In the genomic region with DNA sequence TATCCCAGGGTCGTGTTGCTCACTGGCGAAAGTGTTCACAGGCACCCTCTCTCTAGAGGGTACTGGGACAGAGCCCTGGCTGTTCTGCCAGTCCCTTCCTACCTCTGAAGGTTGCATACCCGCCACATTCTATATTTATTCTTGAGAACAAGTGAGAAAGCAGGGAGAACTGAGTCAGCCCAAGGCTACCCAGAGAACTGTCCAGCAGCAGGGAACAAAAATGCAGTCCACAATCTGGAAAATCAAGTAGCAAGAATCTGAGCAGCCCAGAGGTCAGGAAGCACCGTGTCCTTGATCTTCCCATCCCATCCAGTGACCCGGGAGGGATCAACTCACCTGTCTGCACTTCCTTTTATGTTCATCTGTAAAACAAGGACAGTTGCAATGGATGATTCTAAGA, we compare ENCODE assay signal across 31 cellular contexts.
DNase-seq lines count a peak whose midpoint lies in the region; ATAC-seq and TF ChIP-seq lines count a peak whose summit lies in the region.
"Had no signal": no experiment of that assay in that cellular context is flagged by ENCODE, and none has a peak within 500 bp of the region (broad histone marks: within the 10 kb centered on the region; RNA-seq: fewer than 3 reads in every experiment).

No MANE protein-coding gene starts in this region.

- H2AFZ ChIP-seq in SK-N-SH (ENCODE audit: low read depth) (no peak overlapping the region), neuronal stem cell (ENCODE audit: low read length) (no peak overlapping the region), osteoblast (ENCODE audit: low read length) (no peak overlapping the region)

- TF ChIP-seq CTCF in SK-N-SH (IDR thresholded peaks at IDR 0.05) (no peak), osteoblast (IDR thresholded peaks at IDR 0.05; ENCODE audit: extremely low read depth, low read depth, low read length) (no peak)

- no peak for TF ChIP-seq EP300 in SK-N-SH (IDR thresholded peaks at IDR 0.05; ENCODE audit: borderline replicate concordance in 1 of 2, low read depth in 1 of 2, low read length in 1 of 2)
- TF ChIP-seq EP300 in Ishikawa (IDR thresholded peaks at IDR 0.05; ENCODE audit: borderline replicate concordance) = no peak

- no peak overlapping the region for H3K14ac ChIP-seq in neuronal stem cell (ENCODE audit: low read length)

- H3K4me1 ChIP-seq in SK-N-SH (ENCODE audit: control insufficient read depth in 1 of 2, insufficient read depth in 2 of 2, low read depth in 1 of 2, low read length in 1 of 2) (no peaks in the 10 kb centered on the region), neuronal stem cell (ENCODE audit: control insufficient read depth in 2 of 2, insufficient read depth in 1 of 2, low read depth in 1 of 2, low read length in 2 of 2) (no peaks in the 10 kb centered on the region), osteoblast (ENCODE audit: insufficient read depth, low read length) (no peaks in the 10 kb centered on the region)
- H3K4me1 ChIP-seq: A549; BE2C; BLaER1; BLaER1 treated with 17β-estradiol and CSF1 and Interleukin-3, amounts not matched to agents 10 nM and 100 nM; Caco-2 had no signal

- H3K79me2 ChIP-seq in SK-N-SH (ENCODE audit: insufficient read depth) = no peaks in the 10 kb centered on the region
- no peaks in the 10 kb centered on the region for H3K79me2 ChIP-seq in osteoblast (ENCODE audit: insufficient read depth, low read length)

- POLR2A ChIA-PET in SK-N-SH (lab: Yijun Ruan, JAX) = no interaction called here

- peaks cover 6% of the 10 kb centered on the region; the same call in 1 of the 2 replicates for H3K27me3 ChIP-seq in SK-N-SH (ENCODE audit: insufficient read depth)
- no peaks in the 10 kb centered on the region for H3K27me3 ChIP-seq in neuronal stem cell (ENCODE audit: control insufficient read depth in 3 of 3, insufficient read depth in 3 of 3, low read depth in 1 of 3, low read length in 3 of 3)
- H3K27me3 ChIP-seq in osteoblast (ENCODE audit: insufficient read depth, low read length) = no peaks in the 10 kb centered on the region
- H3K27me3 ChIP-seq: BE2C; BLaER1; BLaER1 treated with 17β-estradiol and CSF1 and Interleukin-3, amounts not matched to agents 10 nM and 100 nM had no signal

- no peak overlapping the region for H2BK15ac ChIP-seq in neuronal stem cell (ENCODE audit: low read length)

- no peak overlapping the region for H3K4me3 ChIP-seq in SK-N-SH (ENCODE audit: low read depth in 2 of 2, low read length in 1 of 2)
- no peak overlapping the region for H3K4me3 ChIP-seq in neuronal stem cell (ENCODE audit: low read length in 2 of 2)
- no peak overlapping the region for H3K4me3 ChIP-seq in osteoblast (ENCODE audit: insufficient read depth, low read length)
- H3K4me3 ChIP-seq: A549; BLaER1; BLaER1 treated with 17β-estradiol and CSF1 and Interleukin-3, amounts not matched to agents 10 nM and 100 nM had no signal

- no peak overlapping the region for H4K91ac ChIP-seq in neuronal stem cell (ENCODE audit: low read depth, low read length, poor library complexity)

- H2BK12ac ChIP-seq in neuronal stem cell (ENCODE audit: low read length) = no peak overlapping the region

- no peaks in the 10 kb centered on the region for H3K9me2 ChIP-seq in SK-N-SH

- H3K36me3 ChIP-seq in SK-N-SH (replicated peaks in 1 of 2; ENCODE audit: control insufficient read depth in 1 of 2, insufficient read depth in 2 of 2, low read length in 1 of 2) = no peaks in the 10 kb centered on the region
- no peaks in the 10 kb centered on the region for H3K36me3 ChIP-seq in neuronal stem cell (replicated peaks in 1 of 2; ENCODE audit: control insufficient read depth in 2 of 2, insufficient read depth in 2 of 2, low read length in 2 of 2)
- H3K36me3 ChIP-seq in osteoblast (ENCODE audit: insufficient read depth, low read length) = no peaks in the 10 kb centered on the region
- H3K36me3 ChIP-seq: BE2C; BLaER1; BLaER1 treated with 17β-estradiol and CSF1 and Interleukin-3, amounts not matched to agents 10 nM and 100 nM had no signal

- H3K18ac ChIP-seq in neuronal stem cell (ENCODE audit: low read length) = peak overlapping the region; percentile 9

- CTCF ChIA-PET in SK-N-SH (lab: Yijun Ruan, JAX) = no interaction called here

- no peak overlapping the region for H3K23ac ChIP-seq in neuronal stem cell (ENCODE audit: low read depth, low read length, poor library complexity)

- no peaks in the 10 kb centered on the region for H3K9me3 ChIP-seq in SK-N-SH
- no peaks in the 10 kb centered on the region for H3K9me3 ChIP-seq in neuronal stem cell (replicated peaks in 1 of 2; ENCODE audit: control insufficient read depth in 2 of 2, insufficient read depth in 1 of 2, low read depth in 1 of 2, low read length in 2 of 2)
- no peaks in the 10 kb centered on the region for H3K9me3 ChIP-seq in osteoblast (ENCODE audit: low read depth, low read length)
- H3K9me3 ChIP-seq: A549, BE2C, Caco-2 had no signal

- H3K79me1 ChIP-seq in neuronal stem cell (ENCODE audit: low read depth, low read length) = no peaks in the 10 kb centered on the region

- no peak overlapping the region for H2BK120ac ChIP-seq in neuronal stem cell (ENCODE audit: low read depth, low read length)

- H3K9ac ChIP-seq in SK-N-SH = no peak overlapping the region
- no peak overlapping the region for H3K9ac ChIP-seq in neuronal stem cell (ENCODE audit: low read depth, low read length, poor library complexity)
- H3K9ac ChIP-seq: BLaER1; BLaER1 treated with 17β-estradiol and CSF1 and Interleukin-3, amounts not matched to agents 10 nM and 100 nM had no signal

- H2AK5ac ChIP-seq in neuronal stem cell (ENCODE audit: low read depth, low read length) = no peak overlapping the region

- DNase-seq in SK-N-SH = no peak
- no peak for DNase-seq in neuronal stem cell (ENCODE audit: low spot score)
- DNase-seq in GF-D8 (lab: John Stamatoyannopoulos, UW) = no peak
- no peak for DNase-seq in osteoblast (ENCODE audit: insufficient read length, low spot score, missing footprints)
- DNase-seq: 8988T; ACHN; AML-193; BE2C; C1 segment of cervical spinal cord; Caco-2; Calu3; CD4-positive, alpha-beta memory T cell; CD4-positive, alpha-beta T cell; CD4-positive, CD25-positive, alpha-beta regulatory T cell; CD8-positive, alpha-beta memory T cell; CD8-positive, alpha-beta T cell; COR-L47; DMS 273 treated with DMSO at 0.1 percent for 48 hours; DMS153; DMS53; DMS79; DMS79 treated with DMSO at 0.1 percent for 48 hours; DND-41; EL had no signal

- no peak overlapping the region for H3K4ac ChIP-seq in neuronal stem cell (ENCODE audit: low read length)

- H4K8ac ChIP-seq in neuronal stem cell (ENCODE audit: low read depth, low read length) = no peak overlapping the region

- no peak for TF ChIP-seq RAD21 in SK-N-SH (IDR thresholded peaks at IDR 0.05; ENCODE audit: low read length)
- no peak for TF ChIP-seq RAD21 in Ishikawa (IDR thresholded peaks at IDR 0.05; ENCODE audit: low read depth)

- ATAC-seq in SK-N-SH treated with all-trans-retinoic acid at 6 μM for 48 hours = no peak
- ATAC-seq: A549; CD8-positive, alpha-beta T cell had no signal

- no peak overlapping the region for H3K27ac ChIP-seq in SK-N-SH (ENCODE audit: low read depth in 2 of 2, low read length in 1 of 2)
- H3K27ac ChIP-seq in neuronal stem cell (replicated peaks; ENCODE audit: low read length) = no peak overlapping the region
- no peak overlapping the region for H3K27ac ChIP-seq in osteoblast (ENCODE audit: low read depth, low read length)
- H3K27ac ChIP-seq: 22Rv1; A549; BLaER1; BLaER1 treated with 17β-estradiol and CSF1 and Interleukin-3, amounts not matched to agents 10 nM and 100 nM; C4-2B had no signal

- H3K4me2 ChIP-seq in SK-N-SH = no peak overlapping the region
- H3K4me2 ChIP-seq in neuronal stem cell (ENCODE audit: insufficient read depth, low read length, poor library complexity, severe bottlenecking) = no peak overlapping the region
- no peak overlapping the region for H3K4me2 ChIP-seq in osteoblast (ENCODE audit: insufficient read depth, low read length)
- H3K4me2 ChIP-seq: A549; BLaER1; BLaER1 treated with 17β-estradiol and CSF1 and Interleukin-3, amounts not matched to agents 10 nM and 100 nM had no signal

- H2BK5ac ChIP-seq in neuronal stem cell (ENCODE audit: low read length) = no peak overlapping the region

- H4K20me1 ChIP-seq in SK-N-SH (ENCODE audit: insufficient read depth) (no peaks in the 10 kb centered on the region), osteoblast (ENCODE audit: insufficient read depth, low read length) (no peaks in the 10 kb centered on the region)
- H4K20me1 ChIP-seq: BLaER1; BLaER1 treated with 17β-estradiol and CSF1 and Interleukin-3, amounts not matched to agents 10 nM and 100 nM had no signal

- 6% methylated on average over 5 of the region's 5 CpGs for WGBS in SK-N-SH (ENCODE audit: low lambda C conversion rate)
- no CpG with 5 or more reads among the region's 5 CpGs for WGBS in neuronal stem cell (ENCODE audit: extremely low coverage in 2 of 2, insufficient read length in 2 of 2, insufficient replicate concordance in 1 of 2), 2 donors

- no peaks in the 10 kb centered on the region for H3F3A ChIP-seq in SK-N-SH (replicated peaks; ENCODE audit: insufficient read depth)

TF ChIP-seq in SK-N-SH, 30 proteins besides CTCF, POLR2A, EP300 and RAD21 (continues in another document):
- no peak for TF ChIP-seq TEAD4 (IDR thresholded peaks at IDR 0.05; ENCODE audit: borderline replicate concordance, insufficient read depth)

TF ChIP-seq in SK-N-SH treated with all-trans-retinoic acid at 6 μM for 48 hours, 23 proteins besides CTCF, POLR2A, EP300 and RAD21 (continues in another document):
- TF ChIP-seq ZNF8 (CRISPR knock-in tag; IDR thresholded peaks at IDR 0.05) = no peak

TF ChIP-seq in Ishikawa, 13 proteins besides CTCF, POLR2A, EP300 and RAD21 (continues in another document):
- TF ChIP-seq, protein P1, sequence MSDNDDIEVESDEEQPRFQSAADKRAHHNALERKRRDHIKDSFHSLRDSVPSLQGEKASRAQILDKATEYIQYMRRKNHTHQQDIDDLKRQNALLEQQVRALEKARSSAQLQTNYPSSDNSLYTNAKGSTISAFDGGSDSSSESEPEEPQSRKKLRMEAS (IDR thresholded peaks at IDR 0.05) = no peak
